In the genomic region with DNA sequence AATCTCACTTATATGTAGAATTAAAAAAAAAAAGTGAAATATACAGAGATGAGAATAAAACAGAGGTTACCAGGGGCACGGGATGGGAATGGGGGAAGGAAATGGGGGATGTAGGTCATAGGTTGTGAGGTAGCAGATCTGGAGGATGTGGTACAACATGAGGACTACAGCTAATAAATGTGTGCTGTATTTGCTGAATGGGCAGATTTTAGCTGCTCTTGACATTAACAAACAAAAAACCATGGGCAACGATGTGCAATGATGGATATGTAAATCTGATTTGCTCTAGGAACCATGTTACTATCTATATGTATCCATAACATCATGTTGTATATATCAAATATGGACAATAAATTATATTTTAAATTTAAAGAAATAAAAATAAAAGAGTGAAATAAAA, we compare ENCODE assay signal across 9 cellular contexts.
"Had no signal": no experiment of that assay in that cellular context is flagged by ENCODE, and none has a peak within 500 bp of the region (broad histone marks: within the 10 kb centered on the region; RNA-seq: fewer than 3 reads in every experiment).

No MANE protein-coding gene starts in this region.

- H3K36me3 ChIP-seq: HAP-1 had no signal

- H3K4me3 Mint-ChIP-seq: GM23338, HFFc6 had no signal

- ATAC-seq: GM23338, HCT116 had no signal

- H3K4me1 ChIP-seq: HAP-1 had no signal

- FAIRE-seq: HTR-8/SVneo had no signal

- H3K9me3 ChIP-seq: HAP-1 had no signal

- H3K9ac ChIP-seq: KMS-11 had no signal

- H3K27ac ChIP-seq: KMS-11 had no signal

- DNase-seq: H7, HFFc6, Karpas-422, KBM-7 had no signal

- H2AFZ ChIP-seq: GM23338 had no signal

- H3K27ac Mint-ChIP-seq: GM23338, HFFc6 had no signal

- H3K4me2 ChIP-seq: GM23338, KMS-11 had no signal

- H3K4me3 ChIP-seq: GM23338, HAP-1 had no signal
